In genomic region chr1:168280577-168280976, GRCh38 we compare ENCODE assay signal across 31 cellular contexts.
"Had no signal": no experiment of that assay in that cellular context is flagged by ENCODE, and none has a peak within 500 bp of the region (broad histone marks: within the 10 kb centered on the region; RNA-seq: fewer than 3 reads in every experiment).

Gene TBX19, plus strand, starts transcription at chr1:168280877. Its CDS starts 214 bp downstream, at chr1:168281091.

- H3K36me3 Mint-ChIP-seq: activated naive CD4-positive, alpha-beta T cell treated with anti-CD3 and anti-CD28 coated beads, Interleukin-2, amount 10 ng/mL, durations not matched to agents 7 days and 5 days; activated naive CD4-positive, alpha-beta T cell treated with anti-CD3 and anti-CD28 coated beads, Interleukin-2, amount 50 U/mL, for 72 hours; brain; WTC11 had no signal

- ATAC-seq: activated naive CD4-positive, alpha-beta T cell treated with anti-CD3 and anti-CD28 coated beads, Interleukin-2, amount 50 U/mL, for 72 hours; activated T-cell treated with anti-CD3 and anti-CD28 coated beads, Interleukin-2, amount 50 U/mL, for 72 hours; gastroesophageal sphincter; heart right ventricle; WTC11 had no signal

- H3K36me3 ChIP-seq: ascending aorta, breast epithelium, cardiac muscle cell, colonic mucosa, esophagus squamous epithelium, gastroesophageal sphincter, heart right ventricle had no signal

- H3K27me3 ChIP-seq: ascending aorta, breast epithelium, cardiac muscle cell, colonic mucosa, esophagus squamous epithelium, gastroesophageal sphincter, heart right ventricle had no signal

- H3K4me1 ChIP-seq: ascending aorta, breast epithelium, colonic mucosa, heart right ventricle had no signal

- DNase-seq: activated CD4-positive, alpha-beta memory T cell treated with anti-CD3 and anti-CD28 coated beads, Interleukin-2, amount 10 ng/mL, durations not matched to agents 7 days and 5 days; activated CD4-positive, alpha-beta T cell treated with anti-CD3 and anti-CD28 coated beads for 1 hour; activated CD4-positive, alpha-beta T cell treated with anti-CD3 and anti-CD28 coated beads for 4 hours; activated CD4-positive, alpha-beta T cell treated with anti-CD3 and anti-CD28 coated beads, Interleukin-2, amount 10 ng/mL, durations not matched to agents 7 days and 5 days; activated CD4-positive, alpha-beta T cell treated with anti-CD3 and anti-CD28 coated beads, Interleukin-2, amount 50 U/mL, for 4 hours; activated CD8-positive, alpha-beta memory T cell treated with anti-CD3 and anti-CD28 coated beads, Interleukin-2, amount 50 U/mL, for 48 hours; activated gamma-delta T cell; activated naive CD4-positive, alpha-beta T cell; activated naive CD4-positive, alpha-beta T cell treated with anti-CD3 and anti-CD28 coated beads, Interleukin-2, amount 10 ng/mL, durations not matched to agents 7 days and 5 days; activated naive CD8-positive, alpha-beta T cell treated with anti-CD3 and anti-CD28 coated beads, Interleukin-2, amount 10 ng/mL, durations not matched to agents 7 days and 5 days; activated T-cell treated with anti-CD3 and anti-CD28 coated beads for 4 hours; activated T-cell treated with anti-CD3 and anti-CD28 coated beads, Interleukin-2, amount 50 U/mL, for 24 hours; activated T-cell treated with anti-CD3 and anti-CD28 coated beads, Interleukin-2, amount 50 U/mL, for 72 hours; central memory CD4-positive, alpha-beta T cell; cerebellar nuclear complex; colonic mucosa; effector CD8-positive, alpha-beta T cell; esophagus squamous epithelium; foreskin melanocyte; heart right ventricle; T-helper 2 cell had no signal

- H3K4me1 Mint-ChIP-seq: brain had no signal

- H3K4me3 ChIP-seq: ascending aorta, breast epithelium, cardiac muscle cell, colonic mucosa, esophagus squamous epithelium, gastroesophageal sphincter, heart right ventricle had no signal

- H3K9me3 ChIP-seq: colonic mucosa, esophagus squamous epithelium had no signal

- H3K4me3 Mint-ChIP-seq: activated CD4-positive, alpha-beta memory T cell treated with anti-CD3 and anti-CD28 coated beads, Interleukin-2, amount 10 ng/mL, durations not matched to agents 7 days and 5 days; activated CD4-positive, alpha-beta T cell treated with anti-CD3 and anti-CD28 coated beads, Interleukin-2, amount 10 ng/mL, durations not matched to agents 7 days and 5 days; activated naive CD4-positive, alpha-beta T cell treated with anti-CD3 and anti-CD28 coated beads, Interleukin-2, amount 10 ng/mL, durations not matched to agents 7 days and 5 days; activated naive CD8-positive, alpha-beta T cell treated with anti-CD3 and anti-CD28 coated beads, Interleukin-2, amount 10 ng/mL, durations not matched to agents 7 days and 5 days; activated T-cell treated with anti-CD3 and anti-CD28 coated beads, Interleukin-2, amount 50 U/mL, for 24 hours; activated T-cell treated with anti-CD3 and anti-CD28 coated beads, Interleukin-2, amount 50 U/mL, for 72 hours; brain; WTC11 had no signal

- H3K27ac Mint-ChIP-seq: activated CD4-positive, alpha-beta memory T cell treated with anti-CD3 and anti-CD28 coated beads, Interleukin-2, amount 10 ng/mL, durations not matched to agents 7 days and 5 days; activated CD4-positive, alpha-beta T cell treated with anti-CD3 and anti-CD28 coated beads, Interleukin-2, amount 10 ng/mL, durations not matched to agents 7 days and 5 days; activated naive CD4-positive, alpha-beta T cell treated with anti-CD3 and anti-CD28 coated beads, Interleukin-2, amount 10 ng/mL, durations not matched to agents 7 days and 5 days; activated naive CD4-positive, alpha-beta T cell treated with anti-CD3 and anti-CD28 coated beads, Interleukin-2, amount 50 U/mL, for 72 hours; activated naive CD8-positive, alpha-beta T cell treated with anti-CD3 and anti-CD28 coated beads, Interleukin-2, amount 10 ng/mL, durations not matched to agents 7 days and 5 days; activated T-cell treated with anti-CD3 and anti-CD28 coated beads, Interleukin-2, amount 50 U/mL, for 24 hours; activated T-cell treated with anti-CD3 and anti-CD28 coated beads, Interleukin-2, amount 50 U/mL, for 72 hours; brain; WTC11 had no signal

- H3K27me3 Mint-ChIP-seq: activated CD4-positive, alpha-beta memory T cell treated with anti-CD3 and anti-CD28 coated beads, Interleukin-2, amount 10 ng/mL, durations not matched to agents 7 days and 5 days; activated CD4-positive, alpha-beta T cell treated with anti-CD3 and anti-CD28 coated beads, Interleukin-2, amount 10 ng/mL, durations not matched to agents 7 days and 5 days; activated naive CD8-positive, alpha-beta T cell treated with anti-CD3 and anti-CD28 coated beads, Interleukin-2, amount 10 ng/mL, durations not matched to agents 7 days and 5 days; activated T-cell treated with anti-CD3 and anti-CD28 coated beads, Interleukin-2, amount 50 U/mL, for 24 hours had no signal

- H3K9me3 Mint-ChIP-seq: activated T-cell treated with anti-CD3 and anti-CD28 coated beads, Interleukin-2, amount 50 U/mL, for 72 hours had no signal

- FAIRE-seq: endometrium, endothelial cell of umbilical vein had no signal

- H3K27ac ChIP-seq: ascending aorta, breast epithelium, cardiac muscle cell, colonic mucosa, epithelial cell of prostate, esophagus squamous epithelium, gastroesophageal sphincter, heart right ventricle had no signal
